ENCODE assay signal across 28 cellular contexts in the genomic region with DNA sequence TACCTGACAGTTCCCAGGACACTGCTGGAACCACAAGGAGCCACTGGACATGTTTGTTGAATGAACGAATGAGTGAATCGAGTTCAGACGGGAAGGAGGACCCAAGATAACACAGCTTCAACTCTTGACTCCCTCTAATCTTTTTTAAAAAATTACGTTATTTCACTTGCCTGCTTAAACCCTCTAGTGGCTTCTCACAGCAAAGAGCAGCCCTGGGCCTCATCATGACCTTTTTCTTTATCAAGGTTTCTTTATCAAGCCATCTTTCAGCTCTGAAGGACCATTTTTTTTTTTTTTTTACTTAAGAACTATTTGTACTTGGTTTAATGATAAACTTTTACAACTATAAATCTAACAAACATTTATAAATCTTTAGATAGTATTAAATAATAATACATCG.
DNase-seq lines count a peak whose midpoint lies in the region; ATAC-seq, FAIRE-seq and TF ChIP-seq lines count a peak whose summit lies in the region.
"Had no signal": no experiment of that assay in that cellular context is flagged by ENCODE, and none has a peak within 500 bp of the region (broad histone marks: within the 10 kb centered on the region; RNA-seq: fewer than 3 reads in every experiment).

No MANE protein-coding gene starts in this region.

- no peak overlapping the region; the same call in 1 of the 2 replicates for H3K27ac ChIP-seq in VCaP
- H3K27ac ChIP-seq: A549; BLaER1 treated with 17β-estradiol and CSF1 and Interleukin-3, amounts not matched to agents 10 nM and 100 nM; C4-2B had no signal

- no peaks in the 10 kb centered on the region for H3K27me3 Mint-ChIP-seq in type B pancreatic cell
- H3K27me3 Mint-ChIP-seq: B cell; CD4-positive, alpha-beta T cell had no signal

- no peaks in the 10 kb centered on the region for H3K4me1 Mint-ChIP-seq in type B pancreatic cell (ENCODE audit: unreplicated experiment)
- H3K4me1 Mint-ChIP-seq: B cell had no signal

- DNase-seq in amniotic epithelial cell (ENCODE audit: low read depth) (peak; percentile 15), frontal cortex (ENCODE audit: low spot score in 2 of 2) (no peak), type B pancreatic cell (ENCODE audit: extremely low spot score, unreplicated experiment) (no peak), GM12891 (ENCODE audit: insufficient read length, low spot score) (no peak)
- DNase-seq in activated CD8-positive, alpha-beta memory T cell treated with anti-CD3 and anti-CD28 coated beads for 24 hours = no peak
- DNase-seq: 8988T; AML-193; Caco-2; Calu3; CD4-positive, alpha-beta T cell; CD8-positive, alpha-beta T cell; DMS 273 treated with DMSO at 0.1 percent for 48 hours; DMS153; DMS53; DMS79; DND-41; EL; GDM1 had no signal

- TF ChIP-seq CTCF in VCaP (conservative IDR thresholded peaks at IDR 0.05) = peak; percentile 26; the same call in 1 of the 2 replicates
- TF ChIP-seq CTCF in type B pancreatic cell (conservative IDR thresholded peaks at IDR 0.05) = peak; percentile 15

- ATAC-seq in GM21786 (IDR thresholded peaks at IDR 0.05; ENCODE audit: unreplicated experiment) (no peak), HG03457 (IDR thresholded peaks at IDR 0.05; ENCODE audit: unreplicated experiment) (no peak)
- ATAC-seq: A549; CD8-positive, alpha-beta T cell; GM12878 had no signal

- no peaks in the 10 kb centered on the region for H3K36me3 Mint-ChIP-seq in type B pancreatic cell

- FAIRE-seq in frontal cortex (lab: Jason Lieb, UNC) (peak; percentile 8), GM12891 (lab: Jason Lieb, UNC) (no peak)
- FAIRE-seq: A549, D721Med, GM12878, GM19239 had no signal

- H3K4me3 Mint-ChIP-seq in type B pancreatic cell = no peak overlapping the region
- H3K4me3 Mint-ChIP-seq: B cell; CD4-positive, alpha-beta T cell; CD8-positive, alpha-beta T cell had no signal

- H3K9me3 Mint-ChIP-seq in type B pancreatic cell = peaks cover 4% of the 10 kb centered on the region
- H3K9me3 Mint-ChIP-seq: CD4-positive, alpha-beta T cell; CD8-positive, alpha-beta T cell had no signal

- TF ChIP-seq POLR2A in GM12891 (IDR thresholded peaks at IDR 0.05; ENCODE audit: low read depth, low read length) = no peak

- no peak overlapping the region for H3K27ac Mint-ChIP-seq in type B pancreatic cell
- H3K27ac Mint-ChIP-seq: B cell; CD4-positive, alpha-beta T cell; CD8-positive, alpha-beta T cell had no signal

TF ChIP-seq in GM12891, 5 proteins besides CTCF, POLR2A, EP300 and RAD21:
- TF ChIP-seq PAX5 (IDR thresholded peaks at IDR 0.05; ENCODE audit: insufficient read depth, low read length, severe bottlenecking) (no peak), TAF1 (IDR thresholded peaks at IDR 0.05; ENCODE audit: low read depth, low read length) (no peak), POU2F2 (IDR thresholded peaks at IDR 0.05; ENCODE audit: low read depth, low read length) (no peak), POLR2AphosphoS5 (IDR thresholded peaks at IDR 0.05; ENCODE audit: low read depth, low read length) (no peak)
TF ChIP-seq in GM12891: peak in this region for 0.
